ENCODE assay signal across 2 cellular contexts in genomic region chr9:104092192-104092591, GRCh38.
TF ChIP-seq lines count a peak whose summit lies in the region.

No MANE protein-coding gene starts in this region.

TF ChIP-seq in IMR-90, 13 proteins besides CTCF, POLR2A, EP300 and RAD21:
- TF ChIP-seq FOS (IDR thresholded peaks at IDR 0.05; ENCODE audit: low read depth, low read length) (no peak), BHLHE40 (IDR thresholded peaks at IDR 0.05; ENCODE audit: low read depth, low read length) (no peak), CEBPB (IDR thresholded peaks at IDR 0.05; ENCODE audit: low read depth, low read length) (no peak), RCOR1 (IDR thresholded peaks at IDR 0.05; ENCODE audit: insufficient replicate concordance, low read length) (no peak)
- TF ChIP-seq, protein P1, sequence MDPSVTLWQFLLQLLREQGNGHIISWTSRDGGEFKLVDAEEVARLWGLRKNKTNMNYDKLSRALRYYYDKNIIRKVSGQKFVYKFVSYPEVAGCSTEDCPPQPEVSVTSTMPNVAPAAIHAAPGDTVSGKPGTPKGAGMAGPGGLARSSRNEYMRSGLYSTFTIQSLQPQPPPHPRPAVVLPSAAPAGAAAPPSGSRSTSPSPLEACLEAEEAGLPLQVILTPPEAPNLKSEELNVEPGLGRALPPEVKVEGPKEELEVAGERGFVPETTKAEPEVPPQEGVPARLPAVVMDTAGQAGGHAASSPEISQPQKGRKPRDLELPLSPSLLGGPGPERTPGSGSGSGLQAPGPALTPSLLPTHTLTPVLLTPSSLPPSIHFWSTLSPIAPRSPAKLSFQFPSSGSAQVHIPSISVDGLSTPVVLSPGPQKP (IDR thresholded peaks at IDR 0.05; ENCODE audit: borderline replicate concordance, low read depth, low read length) = no peak

TF ChIP-seq in GM12878, 131 proteins besides CTCF, POLR2A, EP300 and RAD21:
- TF ChIP-seq KAT2A (conservative IDR thresholded peaks at IDR 0.05; ENCODE audit: control insufficient read depth, low read depth, low read length) = no peak
- TF ChIP-seq NBN (IDR thresholded peaks at IDR 0.05) = no peak
- no peak for TF ChIP-seq MEF2A (IDR thresholded peaks at IDR 0.05; ENCODE audit: insufficient read depth, low read depth, low read length)
- no peak for TF ChIP-seq TARDBP (IDR thresholded peaks at IDR 0.05; ENCODE audit: borderline replicate concordance)
- TF ChIP-seq LARP7 (IDR thresholded peaks at IDR 0.05) = no peak
- no peak for TF ChIP-seq TAF1 (IDR thresholded peaks at IDR 0.05; ENCODE audit: borderline replicate concordance, low read depth, low read length)
- TF ChIP-seq CHD1 (IDR thresholded peaks at IDR 0.05; ENCODE audit: low read depth, low read length) = no peak
- no peak for TF ChIP-seq EED (IDR thresholded peaks at IDR 0.05; ENCODE audit: low read depth)
- no peak for TF ChIP-seq ZBED1 (IDR thresholded peaks at IDR 0.05; ENCODE audit: borderline replicate concordance)
- TF ChIP-seq JUND (IDR thresholded peaks at IDR 0.05; ENCODE audit: low read depth, low read length) = no peak
- no peak for TF ChIP-seq HCFC1 (IDR thresholded peaks at IDR 0.05; ENCODE audit: low read length)
- TF ChIP-seq MTA2 (IDR thresholded peaks at IDR 0.05; ENCODE audit: low read depth) = no peak
- no peak for TF ChIP-seq POU2F2 (IDR thresholded peaks at IDR 0.05; ENCODE audit: borderline replicate concordance, low read depth, low read length)
- no peak for TF ChIP-seq NKRF (conservative IDR thresholded peaks at IDR 0.05)
